20 cellular contexts compared by ENCODE assay signal in genomic region chr1:112767646-112768045, GRCh38. TPM values are rescaled to one million over a fixed set of nuclear protein-coding genes. Genes with fewer than 3 reads are reported as not detected.
DNase-seq lines count a peak whose midpoint lies in the region; ATAC-seq, FAIRE-seq and TF ChIP-seq lines count a peak whose summit lies in the region.
"Had no signal": no experiment of that assay in that cellular context is flagged by ENCODE, and none has a peak within 500 bp of the region (broad histone marks: within the 10 kb centered on the region; RNA-seq: fewer than 3 reads in every experiment).

No MANE protein-coding gene starts in this region.

- no peak overlapping the region for H3K4ac ChIP-seq in trophoblast cell (ENCODE audit: low read depth, low read length)

- H3K9ac ChIP-seq in HCT116 (ENCODE audit: low read length) (no peak overlapping the region), K562 (ENCODE audit: insufficient read depth in 1 of 2, low read depth in 2 of 2, low read length in 2 of 2) (no peak overlapping the region), trophoblast cell (ENCODE audit: low read length) (no peak overlapping the region)
- H3K9ac ChIP-seq: KMS-11 had no signal

- no TSS peak for BruUV-seq in HCT116 (replicated peaks; lab: Mats Ljungman, UMichigan)
- no TSS peak for BruUV-seq in K562 (replicated peaks; lab: Mats Ljungman, UMichigan)

- no peak overlapping the region for H4K8ac ChIP-seq in trophoblast cell (ENCODE audit: low read depth, low read length)

- no peak overlapping the region for H3K4me3 Mint-ChIP-seq in mesothelial cell of epicardium
- no peak overlapping the region for H3K4me3 Mint-ChIP-seq in activated T-helper 17 cell treated with anti-CD3 and anti-CD28 coated beads, Interleukin-2, amount 50 U/mL, for 72 hours
- H3K4me3 Mint-ChIP-seq: CD4-positive, CD25-positive, alpha-beta regulatory T cell; CD8-positive, alpha-beta memory T cell; HFFc6 had no signal

- peaks cover 22% of the 10 kb centered on the region for H3K4me1 Mint-ChIP-seq in mesothelial cell of epicardium
- H3K4me1 Mint-ChIP-seq in activated T-helper 17 cell treated with anti-CD3 and anti-CD28 coated beads, Interleukin-2, amount 50 U/mL, for 72 hours, result no peaks in the 10 kb centered on the region

- TF ChIP-seq POLR2A in HCT116 (IDR thresholded peaks at IDR 0.05; ENCODE audit: borderline replicate concordance, extremely low read depth, insufficient read depth, insufficient read length) (no peak), K562 (conservative IDR thresholded peaks at IDR 0.05) (no peak)

- H3K9me3 ChIP-seq in HCT116 (ENCODE audit: control insufficient read depth in 1 of 2, insufficient read depth in 1 of 2, low read depth in 1 of 2, low read length in 2 of 2) (no peaks in the 10 kb centered on the region), K562 (replicated peaks; ENCODE audit: control insufficient read depth, insufficient read depth, low read depth, low read length) (no peaks in the 10 kb centered on the region), trophoblast cell (ENCODE audit: insufficient read depth, low read depth, low read length) (no peaks in the 10 kb centered on the region)
- H3K9me3 ChIP-seq: BE2C, HAP-1 had no signal

- CTCF ChIA-PET in HCT116 (lab: Charles Lee) (interaction anchor here (1.6 kb wide), 1 partner anchor 305 kb away, joined by 4 read pairs; the partner anchor contains the start of gene LRIG2), K562 (lab: Yijun Ruan, JAX; ENCODE audit: low intra/inter-chr PET ratio) (interaction anchor here (1.0 kb wide), 1 partner anchor 36 kb away, joined by 3 read pairs; no protein-coding TSS in a partner anchor)

- peak overlapping the region; percentile 86 for H2AFZ ChIP-seq in HCT116 (ENCODE audit: low read depth, low read length, poor library complexity, severe bottlenecking)
- no peak overlapping the region for H2AFZ ChIP-seq in K562 (ENCODE audit: low read depth, low read length)
- H2AFZ ChIP-seq in trophoblast cell (ENCODE audit: insufficient read depth, low read length, poor library complexity), result no peak overlapping the region

- H4K91ac ChIP-seq in trophoblast cell (ENCODE audit: low read depth, low read length), result no peak overlapping the region

- no peaks in the 10 kb centered on the region for H4K20me1 ChIP-seq in HCT116 (ENCODE audit: insufficient read depth)
- no peaks in the 10 kb centered on the region for H4K20me1 ChIP-seq in K562 (replicated peaks; ENCODE audit: control insufficient read depth, insufficient read depth, low read length)

- H2BK120ac ChIP-seq in trophoblast cell (ENCODE audit: insufficient read depth, low read length, poor library complexity), result no peak overlapping the region

- in situ Hi-C loops in K562 (cut with MboI), result no loop called here

- H3K27ac ChIP-seq in HCT116 (ENCODE audit: low read depth, low read length), result no peak overlapping the region
- no peak overlapping the region for H3K27ac ChIP-seq in K562 (ENCODE audit: extremely low read depth, low read depth, low read length)
- no peak overlapping the region for H3K27ac ChIP-seq in trophoblast cell (ENCODE audit: low read depth, low read length)
- H3K27ac ChIP-seq: KMS-11 had no signal

- H3K36me3 ChIP-seq in HCT116 (ENCODE audit: control insufficient read depth in 1 of 2, insufficient read depth in 2 of 2, low read length in 2 of 2) (no peaks in the 10 kb centered on the region), K562 (ENCODE audit: control insufficient read depth, insufficient read depth, low read length) (no peaks in the 10 kb centered on the region), trophoblast cell (ENCODE audit: control insufficient read depth in 1 of 2, insufficient read depth in 2 of 2, low read length in 2 of 2) (no peaks in the 10 kb centered on the region)
- H3K36me3 ChIP-seq: BE2C, HAP-1 had no signal

- H3K79me2 ChIP-seq in HCT116 (ENCODE audit: insufficient read depth, low read length) (no peaks in the 10 kb centered on the region), K562 (ENCODE audit: control insufficient read depth, insufficient read depth, low read length) (no peaks in the 10 kb centered on the region), trophoblast cell (ENCODE audit: control insufficient read depth, insufficient read depth, low read length, poor library complexity) (peaks cover 2% of the 10 kb centered on the region)

- no peak for TF ChIP-seq EP300 in K562 (IDR thresholded peaks at IDR 0.05; ENCODE audit: low read length)

- H2AK5ac ChIP-seq in trophoblast cell (ENCODE audit: low read length), result no peak overlapping the region

- no peak for TF ChIP-seq CTCF in HCT116 (IDR thresholded peaks at IDR 0.05 in 2 of 3, conservative IDR thresholded peaks at IDR 0.05 in 1 of 3; ENCODE audit: borderline replicate concordance in 1 of 3, insufficient read depth in 1 of 3, low read depth in 2 of 3, low read length in 2 of 3)
- no peak for TF ChIP-seq CTCF in K562 (IDR thresholded peaks at IDR 0.05 in 2 of 3, conservative IDR thresholded peaks at IDR 0.05 in 1 of 3; ENCODE audit: insufficient read depth in 2 of 3, low read depth in 1 of 3, low read length in 3 of 3)
- TF ChIP-seq CTCF in mesothelial cell of epicardium (IDR thresholded peaks at IDR 0.05; ENCODE audit: unreplicated experiment), result no peak

- H3K27me3 ChIP-seq in HCT116 (ENCODE audit: insufficient read depth, low read length) (no peaks in the 10 kb centered on the region), K562 (ENCODE audit: control insufficient read depth in 2 of 2, insufficient read depth in 2 of 2, low read length in 2 of 2) (peaks cover 29 to 44% of the 10 kb centered on the region in 2 experiments), trophoblast cell (ENCODE audit: insufficient read depth, low read length) (no peaks in the 10 kb centered on the region)

- H3K9me2 ChIP-seq in HCT116 (ENCODE audit: insufficient read depth), result 0 out of 2 replicates have a peak, but pooled peaks cover 4% of the 10 kb centered on the region

- no peak overlapping the region for H3K18ac ChIP-seq in trophoblast cell (ENCODE audit: low read length)

- H3K27me3 Mint-ChIP-seq in mesothelial cell of epicardium (ENCODE audit: low read depth), result no peaks in the 10 kb centered on the region
- H3K27me3 Mint-ChIP-seq in activated T-helper 17 cell treated with anti-CD3 and anti-CD28 coated beads, Interleukin-2, amount 50 U/mL, for 72 hours, result peaks cover 16% of the 10 kb centered on the region

- no peak for FAIRE-seq in K562 (lab: Jason Lieb, UNC)
- FAIRE-seq: A204.1, D721Med had no signal

- H3K4me3 ChIP-seq in HCT116 (replicated peaks in 1 of 2; ENCODE audit: low read depth in 1 of 2, low read length in 2 of 2), result no peak overlapping the region
- no peak overlapping the region for H3K4me3 ChIP-seq in K562
- H3K4me3 ChIP-seq in trophoblast cell (ENCODE audit: low read depth, low read length), result no peak overlapping the region
- H3K4me3 ChIP-seq: HAP-1 had no signal

- peaks cover 5% of the 10 kb centered on the region for H3K79me1 ChIP-seq in trophoblast cell (ENCODE audit: low read length)

- H2BK5ac ChIP-seq in trophoblast cell (ENCODE audit: low read depth, low read length, poor library complexity), result no peak overlapping the region

- no peak overlapping the region for H3K14ac ChIP-seq in trophoblast cell (ENCODE audit: low read length)

- intact Hi-C loops in HCT116 (cut with micrococcal nuclease), result no loop called here
- intact Hi-C loops in K562 (cut with micrococcal nuclease), result no loop called here

- WGBS in K562 (ENCODE audit: insufficient coverage, low coverage, missing lambda C conversion rate), result 2% methylated on average over 3 of the region's 3 CpGs
- WGBS in trophoblast cell (ENCODE audit: extremely low coverage, insufficient coverage, insufficient read length), result no CpG with 5 or more reads among the region's 3 CpGs

- TF ChIP-seq RAD21 in HCT116 (IDR thresholded peaks at IDR 0.05; ENCODE audit: low read depth), result no peak
- TF ChIP-seq RAD21 in K562 (CRISPR knock-in tag; conservative IDR thresholded peaks at IDR 0.05 in 1 of 2, IDR thresholded peaks at IDR 0.05 in 1 of 2), result no peak

- H3K36me3 Mint-ChIP-seq in mesothelial cell of epicardium, result no peaks in the 10 kb centered on the region
- no peaks in the 10 kb centered on the region for H3K36me3 Mint-ChIP-seq in activated T-helper 17 cell treated with anti-CD3 and anti-CD28 coated beads, Interleukin-2, amount 50 U/mL, for 72 hours (ENCODE audit: low read depth)
- H3K36me3 Mint-ChIP-seq: CD4-positive, CD25-positive, alpha-beta regulatory T cell had no signal

- H4K12ac ChIP-seq in trophoblast cell (ENCODE audit: low read depth, low read length), result no peak overlapping the region

- no peaks in the 10 kb centered on the region for H3K9me1 ChIP-seq in K562 (ENCODE audit: control insufficient read depth, insufficient read depth, low read length)

- ATAC-seq in HCT116, result no peak; the same call in 1 of the 2 replicates
- ATAC-seq in K562, result no peak
- no peak for ATAC-seq in HG03457 (IDR thresholded peaks at IDR 0.05; ENCODE audit: unreplicated experiment)
- no peak for ATAC-seq in activated T-helper 17 cell treated with anti-CD3 and anti-CD28 coated beads, Interleukin-2, amount 50 U/mL, for 72 hours (replicated peaks)

- POLR2A ChIA-PET in HCT116 (lab: Charles Lee) (no interaction called here), K562 (lab: Yijun Ruan, JAX) (interaction anchor here (0.9 to 1.0 kb wide), 2 partner anchors 42 to 266 kb away, joined by 3 to 5 read pairs; no protein-coding TSS in a partner anchor)

- no peak overlapping the region for H3K23ac ChIP-seq in trophoblast cell (ENCODE audit: low read length)

- H3K4me1 ChIP-seq in HCT116 (ENCODE audit: control insufficient read depth in 1 of 2, insufficient read depth in 2 of 2, low read length in 2 of 2) (peaks cover 0 to 12% of the 10 kb centered on the region in 2 experiments; a peak in 2 of 4 replicates), K562 (replicated peaks in 1 of 2; ENCODE audit: control insufficient read depth in 2 of 2, insufficient read depth in 2 of 2, low read length in 2 of 2) (no peaks in the 10 kb centered on the region; a peak in 2 of 5 replicates), trophoblast cell (ENCODE audit: control insufficient read depth in 1 of 2, insufficient read depth in 2 of 2, low read length in 2 of 2) (peaks cover 8 to 10% of the 10 kb centered on the region in 2 experiments)
- H3K4me1 ChIP-seq: HAP-1 had no signal

- H3K27ac Mint-ChIP-seq in mesothelial cell of epicardium, result no peak overlapping the region
- H3K27ac Mint-ChIP-seq in activated T-helper 17 cell treated with anti-CD3 and anti-CD28 coated beads, Interleukin-2, amount 50 U/mL, for 72 hours, result no peak overlapping the region
- H3K27ac Mint-ChIP-seq: CD4-positive, CD25-positive, alpha-beta regulatory T cell; CD8-positive, alpha-beta memory T cell; HFFc6 had no signal

- DNase-seq in HCT116 (ENCODE audit: low read depth, low spot score), result no peak
- DNase-seq in M059J (ENCODE audit: low read depth), result peak; percentile 40
- no peak for DNase-seq in K562 (ENCODE audit: extremely low read depth in 1 of 4, low spot score in 3 of 4)
- peak; percentile 23 to 71 for DNase-seq in trophoblast cell
- no peak for DNase-seq in mesothelial cell of epicardium (ENCODE audit: low spot score in 2 of 2, unreplicated experiment in 2 of 2)
- no peak for DNase-seq in kidney tubule cell (ENCODE audit: low spot score)
- DNase-seq: ACHN; BE2C; C1 segment of cervical spinal cord; CD4-positive, CD25-positive, alpha-beta regulatory T cell; CD8-positive, alpha-beta memory T cell; COR-L47; GF-D8; HFFc6 had no signal

- RAD21 ChIA-PET in HCT116 (lab: Charles Lee; ENCODE audit: low non-redundant PET in 1 of 2, low total read pairs in 2 of 2, uncharacterized antibody in 2 of 2, unreplicated experiment in 2 of 2), result no interaction called here

- 0 out of 2 replicates have a peak overlapping the region, but pooled peaks have one; percentile 6 for H3K4me2 ChIP-seq in HCT116 (ENCODE audit: low read length)
- no peak overlapping the region for H3K4me2 ChIP-seq in K562 (ENCODE audit: insufficient read depth, low read length)
- no peak overlapping the region for H3K4me2 ChIP-seq in trophoblast cell (ENCODE audit: low read length)
- H3K4me2 ChIP-seq: KMS-11 had no signal

- H2BK12ac ChIP-seq in trophoblast cell (ENCODE audit: low read length), result no peak overlapping the region

- peaks cover 5% of the 10 kb centered on the region for H3K9me3 Mint-ChIP-seq in mesothelial cell of epicardium
- H3K9me3 Mint-ChIP-seq in activated T-helper 17 cell treated with anti-CD3 and anti-CD28 coated beads, Interleukin-2, amount 50 U/mL, for 72 hours, result no peaks in the 10 kb centered on the region

RNA-seq across cellular contexts. Expression of gene PPM1J, which starts 52.5 kb away (rescaled TPM):
- total RNA-seq in HCT116 (2021; ENCODE audit: unreplicated experiment) (7.5 TPM), K562 (2014; rRNA removed) (6.0 and 6.5 TPM in 2 replicates), K562 (2014; rRNA removed; fragmentation: Illumina TruSeq; extraction: Trizol) (1.2 and 1.3 TPM in 2 replicates), K562 (2015; rRNA removed; fragmentation: Illumina TruSeq; extraction: Trizol) (0.98 and 1.1 TPM in 2 replicates), K562 (2021) (5.1 and 7.1 TPM in 2 replicates), mesothelial cell of epicardium (4.3 to 4.7 TPM (median 4.4 TPM) in 3 replicates)
- polyA plus RNA-seq in HCT116 (2012), result 8.6 and 9.0 TPM in 2 replicates
- total RNA-seq in M059J (2014; rRNA removed; shearing (Covaris generic)), result 1.3 and 1.5 TPM in 2 replicates
- total RNA-seq in K562 (2011; cell fraction: chromatin; rRNA removed; ENCODE audit: low replicate concordance), result 6.3 and 17.9 TPM in 2 replicates
- total RNA-seq in K562 (2011; cell fraction: nucleolus; rRNA removed), result 12.8 and 15.3 TPM in 2 replicates
- 9.6 and 9.9 TPM in 2 replicates for total RNA-seq in K562 (2011; cell fraction: nucleoplasm; rRNA removed)
- polyA plus RNA-seq in K562 (2011; rRNA removed) (10.5 and 18.4 TPM in 2 replicates), K562 (2014; fragmentation: Illumina TruSeq; extraction: Trizol) (4.2 and 5.0 TPM in 2 replicates), K562 (2014; fragmentation: Nextera tagmentation; extraction: Ambion mirVana) (under 1 TPM; 0.25 to 0.31 TPM), K562 (2014; rRNA removed) (8.2 and 8.5 TPM in 2 replicates)
- polyA plus RNA-seq in K562 (2011; cell fraction: cytosol; rRNA removed), result 20.6 and 20.7 TPM in 2 replicates
- polyA plus RNA-seq in K562 (2011; cell fraction: nucleus; rRNA removed), result 80.5 and 82.8 TPM in 2 replicates
- polyA plus RNA-seq in K562 (2012), result 3.0 and 3.4 TPM in 2 replicates
- polyA minus RNA-seq in K562 (2011; rRNA and poly(A)+ RNA removed), result 2.1 and 3.8 TPM in 2 replicates
- 3.0 and 6.5 TPM in 2 replicates for polyA minus RNA-seq in K562 (2011; cell fraction: cytosol; rRNA and poly(A)+ RNA removed)
- polyA minus RNA-seq in K562 (2011; cell fraction: nucleus; rRNA and poly(A)+ RNA removed), result 7.4 and 9.1 TPM in 2 replicates
- 2.2 and 2.3 TPM in 2 replicates for polyA plus RNA-seq in trophoblast cell (2013)
- under 1 TPM; 0.30 to 0.69 TPM for total RNA-seq in activated T-helper 17 cell treated with anti-CD3 and anti-CD28 coated beads, Interleukin-2, amount 50 U/mL, for 72 hours
- total RNA-seq: CD4-positive, CD25-positive, alpha-beta regulatory T cell had no signal
- polyA plus RNA-seq: CD4-positive, CD25-positive, alpha-beta regulatory T cell; CD8-positive, alpha-beta memory T cell had no signal

Comparison
In these comparisons a context has a peak if more than half of its experiments do, and no peak if none do; other contexts are left out.
1. DNase-seq: peak in M059J (single experiment) and trophoblast cell (2 of 2); none in HCT116 (single experiment), K562 (0 of 4), mesothelial cell of epicardium (0 of 2) and kidney tubule cell (single experiment).